Comparison of ENCODE assay signal across 1 cellular context in genomic region chr2:148658807-148659722, GRCh38.
TF ChIP-seq lines count a peak whose summit lies in the region.

No MANE protein-coding gene starts in this region.

TF ChIP-seq in K562, 482 proteins besides CTCF, POLR2A, EP300 and RAD21 (continued from another document):
- TF ChIP-seq ZNF318 (IDR thresholded peaks at IDR 0.05; ENCODE audit: borderline replicate concordance in 1 of 2, low read depth in 1 of 2) (no peak), GTF3C2 (IDR thresholded peaks at IDR 0.05; ENCODE audit: borderline replicate concordance, extremely low read depth, insufficient read length) (no peak), KDM1A (IDR thresholded peaks at IDR 0.05) (peak; percentile 53 to 72), ZNF655 (CRISPR knock-in tag; IDR thresholded peaks at IDR 0.05) (0 out of 2 replicates have a peak, but pooled peaks have one; percentile 49), BDP1 (IDR thresholded peaks at IDR 0.05; ENCODE audit: insufficient read depth, insufficient read length) (no peak), GTF2E2 (tag; IDR thresholded peaks at IDR 0.05) (no peak), WHSC1 (IDR thresholded peaks at IDR 0.05; ENCODE audit: low read length) (no peak), SMARCE1 (IDR thresholded peaks at IDR 0.05) (peak; percentile 46; the same call in 1 of the 2 replicates), PATZ1 (CRISPR knock-in tag; IDR thresholded peaks at IDR 0.05; ENCODE audit: borderline replicate concordance) (no peak), KHSRP (IDR thresholded peaks at IDR 0.05) (no peak), NELFE (IDR thresholded peaks at IDR 0.05; ENCODE audit: insufficient read depth, insufficient read length) (no peak), STAT5B (CRISPR knock-in tag; IDR thresholded peaks at IDR 0.05) (no peak), ZNF140 (CRISPR knock-in tag; IDR thresholded peaks at IDR 0.05) (no peak), CREBBP (IDR thresholded peaks at IDR 0.05; ENCODE audit: low read depth, low read length) (no peak), GABPA (tag; conservative IDR thresholded peaks at IDR 0.05; ENCODE audit: low read depth) (peak; percentile 48), SIN3A (IDR thresholded peaks at IDR 0.05; ENCODE audit: borderline replicate concordance in 2 of 2, control insufficient read depth in 1 of 2, low read depth in 2 of 2, low read length in 2 of 2) (no peak), E2F5 (CRISPR knock-in tag; IDR thresholded peaks at IDR 0.05) (no peak), NR1H2 (CRISPR knock-in tag; IDR thresholded peaks at IDR 0.05) (no peak), NONO (IDR thresholded peaks at IDR 0.05; ENCODE audit: low read depth in 2 of 2, low read length in 1 of 2) (no peak), CBFA2T2 (conservative IDR thresholded peaks at IDR 0.05) (no peak), KLF1 (tag; IDR thresholded peaks at IDR 0.05) (no peak), CBX5 (IDR thresholded peaks at IDR 0.05; ENCODE audit: borderline replicate concordance, low read depth) (no peak), CBX8 (IDR thresholded peaks at IDR 0.05; ENCODE audit: borderline replicate concordance, extremely low read depth, low read depth, low read length, poor library complexity, severe bottlenecking) (no peak), XRCC5 (IDR thresholded peaks at IDR 0.05; ENCODE audit: low read depth, low read length) (no peak), RNF219 (CRISPR knock-in tag; IDR thresholded peaks at IDR 0.05) (no peak), ZNF639 (CRISPR knock-in tag; conservative IDR thresholded peaks at IDR 0.05 in 1 of 2, IDR thresholded peaks at IDR 0.05 in 1 of 2) (peak in 1 of 2 experiments; percentile 41; a peak in 1 of 4 replicates), PHB (CRISPR knock-in tag; IDR thresholded peaks at IDR 0.05) (no peak)
